Comparison of ENCODE assay signal across 1 cellular context in genomic region chr14:33039321-33039720, GRCh38.
TF ChIP-seq lines count a peak whose summit lies in the region.

No MANE protein-coding gene starts in this region.

TF ChIP-seq in GM23338, 12 proteins besides CTCF, POLR2A, EP300 and RAD21 (continued from another document):
- TF ChIP-seq ZNF462 (CRISPR knock-in tag; IDR thresholded peaks at IDR 0.05), result no peak
